ENCODE assay signal across 8 cellular contexts in genomic region chr7:25159983-25160596, GRCh38. TPM values are rescaled to one million over a fixed set of nuclear protein-coding genes. Genes with fewer than 3 reads are reported as not detected.
DNase-seq lines count a peak whose midpoint lies in the region; ATAC-seq, FAIRE-seq and TF ChIP-seq lines count a peak whose summit lies in the region.
"Not testable (repeated sequence)": the region's sequence is repeated elsewhere in the genome, so short reads cannot be mapped to it uniquely, and the experiment has no call there.

No MANE protein-coding gene starts in this region.

- H3K27me3 ChIP-seq in Panc1 (ENCODE audit: control insufficient read depth, insufficient read depth, low read length); mesenchymal stem cell (ENCODE audit: control insufficient read depth in 1 of 2, insufficient read depth in 1 of 2, low read length in 2 of 2): not testable (repeated sequence)

- H3K27ac ChIP-seq in Panc1 (ENCODE audit: low read length); mesenchymal stem cell (ENCODE audit: low read length, poor library complexity, severe bottlenecking): not testable (repeated sequence)

- ATAC-seq in Panc1: not testable (repeated sequence)

- H3K4ac ChIP-seq in mesenchymal stem cell (ENCODE audit: low read depth in 1 of 2, low read length in 2 of 2): not testable (repeated sequence)

- POLR2A ChIA-PET in Panc1 (lab: Charles Lee): interaction anchor here (0.7 kb wide), 1 partner anchor 46 kb away, joined by 4 read pairs; no protein-coding TSS in a partner anchor

- CTCF ChIA-PET in Panc1 (lab: Charles Lee): not testable (repeated sequence)

- not testable (repeated sequence) for H3K4me1 ChIP-seq in Panc1 (ENCODE audit: control insufficient read depth, insufficient read depth, low read length); mesenchymal stem cell (ENCODE audit: control insufficient read depth, insufficient read depth, low read depth, low read length)

- H3K9me3 ChIP-seq in Panc1 (ENCODE audit: control insufficient read depth, insufficient read depth, low read depth, low read length); mesenchymal stem cell (ENCODE audit: control insufficient read depth, low read length): not testable (repeated sequence)

- H3K23ac ChIP-seq in mesenchymal stem cell (ENCODE audit: low read length in 2 of 2): not testable (repeated sequence)

- not testable (repeated sequence) for H2BK5ac ChIP-seq in mesenchymal stem cell (ENCODE audit: low read depth, low read length, poor library complexity, severe bottlenecking)

- H2BK12ac ChIP-seq in mesenchymal stem cell (ENCODE audit: low read length in 2 of 2): not testable (repeated sequence)

- peak; percentile 81 for DNase-seq in DMS53 (lab: John Stamatoyannopoulos, UW)
- DNase-seq in HFF-Myc (ENCODE audit: extremely low read depth, low read depth): peak; percentile 30
- peak; percentile 33 for DNase-seq in NCI-H146 treated with DMSO at 0.1 percent for 48 hours (lab: John Stamatoyannopoulos, UW; ENCODE audit: unreplicated experiment)
- DNase-seq in Panc1 (ENCODE audit: low read depth, low spot score): not testable (repeated sequence)
- peak; percentile 41 for DNase-seq in amniotic epithelial cell (ENCODE audit: low read depth)
- peak; percentile 71 for DNase-seq in fibroblast of pulmonary artery (ENCODE audit: low read depth)
- DNase-seq in mesenchymal stem cell: peak; percentile 43
- DNase-seq in urothelium cell line (ENCODE audit: low spot score): peak; percentile 37

- in situ Hi-C loops in Panc1 (cut with HindIII; ENCODE audit: low pct_unique_long_range_greater_than_20kb, low sequenced_read_pairs): not testable (repeated sequence)

- H3K36me3 ChIP-seq in Panc1 (ENCODE audit: control insufficient read depth, insufficient read depth, low read length); mesenchymal stem cell (ENCODE audit: control insufficient read depth in 1 of 2, insufficient read depth in 2 of 2, low read depth in 1 of 2, low read length in 2 of 2): not testable (repeated sequence)

- not testable (repeated sequence) for H4K91ac ChIP-seq in mesenchymal stem cell (ENCODE audit: low read length)

- H3K14ac ChIP-seq in mesenchymal stem cell (ENCODE audit: low read length in 2 of 2): not testable (repeated sequence)

- H3K4me2 ChIP-seq in mesenchymal stem cell (ENCODE audit: low read length, poor library complexity, severe bottlenecking): not testable (repeated sequence)

- H3K79me1 ChIP-seq in mesenchymal stem cell (replicated peaks; ENCODE audit: low read length, poor library complexity, severe bottlenecking): not testable (repeated sequence)

- not testable (repeated sequence) for H2AFZ ChIP-seq in mesenchymal stem cell (ENCODE audit: low read depth, low read length)

- H2BK15ac ChIP-seq in mesenchymal stem cell (ENCODE audit: low read depth, poor library complexity, severe bottlenecking): not testable (repeated sequence)

- not testable (repeated sequence) for H3K4me3 ChIP-seq in HFF-Myc (replicated peaks; ENCODE audit: low read depth, low read length); Panc1 (ENCODE audit: low read depth in 2 of 2, low read length in 2 of 2); fibroblast of pulmonary artery (replicated peaks; ENCODE audit: low read depth, low read length); mesenchymal stem cell (ENCODE audit: insufficient read depth in 1 of 2, low read depth in 1 of 2, low read length in 2 of 2)

- peak; percentile 42 for TF ChIP-seq CTCF in HFF-Myc (IDR thresholded peaks at IDR 0.05; ENCODE audit: low read depth, low read length, missing control alignments)
- TF ChIP-seq CTCF in Panc1 (IDR thresholded peaks at IDR 0.05): peak; percentile 67
- peak; percentile 39 for TF ChIP-seq CTCF in fibroblast of pulmonary artery (IDR thresholded peaks at IDR 0.05; ENCODE audit: low read length, missing control alignments)

- H3K18ac ChIP-seq in mesenchymal stem cell (ENCODE audit: low read depth in 1 of 2, low read length in 2 of 2): not testable (repeated sequence)

- H2BK120ac ChIP-seq in mesenchymal stem cell (ENCODE audit: low read depth, low read length): not testable (repeated sequence)

- FAIRE-seq in urothelium cell line (lab: Jason Lieb, UNC): not testable (repeated sequence)

- intact Hi-C loops in Panc1 (cut with micrococcal nuclease; ENCODE audit: unreplicated experiment): not testable (repeated sequence)

- H4K8ac ChIP-seq in mesenchymal stem cell (ENCODE audit: low read length): not testable (repeated sequence)

- H2AK5ac ChIP-seq in mesenchymal stem cell (ENCODE audit: low read length, severe bottlenecking): not testable (repeated sequence)

- not testable (repeated sequence) for BruUV-seq in Panc1 (replicated peaks; lab: Mats Ljungman, UMichigan)

- not testable (repeated sequence) for H3K9ac ChIP-seq in mesenchymal stem cell (ENCODE audit: low read length)

- WGBS in mesenchymal stem cell: 37% methylated on average over 9 of the region's 11 CpGs

RNA-seq across cellular contexts. Expression of gene CYCS, which starts 35.0 kb away (rescaled TPM):
- 245 TPM for total RNA-seq in Panc1 (2021; ENCODE audit: unreplicated experiment)
- 209 TPM for polyA plus RNA-seq in Panc1 (2012; ENCODE audit: insufficient read length)
- 87.5 TPM for polyA plus RNA-seq in mesenchymal stem cell (2013, experiment 1 of 2)
- polyA plus RNA-seq in mesenchymal stem cell (2013, experiment 2 of 2): 85.0 TPM
